In the genomic region with DNA sequence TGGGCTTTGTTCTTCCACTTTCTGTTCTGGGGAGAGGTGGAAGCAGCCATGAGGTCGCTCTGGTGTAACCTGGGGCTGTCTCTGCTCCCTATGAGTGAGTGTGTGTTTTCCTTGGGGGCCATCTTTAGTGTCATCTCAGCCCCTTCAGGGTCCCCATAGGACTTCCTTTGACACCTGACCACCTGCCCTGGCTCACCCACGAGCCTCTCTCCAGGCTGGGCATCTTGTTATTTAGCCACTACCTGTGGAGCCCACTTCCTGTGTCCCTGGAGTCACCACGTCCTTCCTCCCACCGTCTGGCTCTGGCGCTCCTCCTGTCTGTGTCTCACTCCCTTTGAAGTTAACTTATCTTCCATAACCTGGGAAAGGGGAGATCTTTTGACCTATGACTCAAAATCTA, we compare ENCODE assay signal across 31 cellular contexts.
"Had no signal": no experiment of that assay in that cellular context is flagged by ENCODE, and none has a peak within 500 bp of the region (broad histone marks: within the 10 kb centered on the region; RNA-seq: fewer than 3 reads in every experiment).

No MANE protein-coding gene starts in this region.

- H3K27me3 Mint-ChIP-seq: activated naive CD4-positive, alpha-beta T cell treated with anti-CD3 and anti-CD28 coated beads, Interleukin-2, amount 50 U/mL, for 24 hours; activated T-cell treated with anti-CD3 and anti-CD28 coated beads, Interleukin-2, amount 50 U/mL, for 24 hours; T-cell had no signal

- H3K4me3 ChIP-seq: adrenal gland, body of pancreas, colonic mucosa, gastroesophageal sphincter, hepatocyte, pancreas, prostate gland, sigmoid colon, stomach, thyroid gland, upper lobe of right lung had no signal

- H3K9me3 ChIP-seq: adrenal gland, body of pancreas, colonic mucosa, gastroesophageal sphincter, pancreas, prostate gland, sigmoid colon, stomach, thyroid gland, upper lobe of right lung had no signal

- H3K36me3 Mint-ChIP-seq: activated naive CD4-positive, alpha-beta T cell treated with anti-CD3 and anti-CD28 coated beads, Interleukin-2, amount 50 U/mL, for 24 hours; stimulated activated effector memory CD8-positive, alpha-beta T cell treated with anti-CD3 and anti-CD28 coated beads, Interleukin-12 subunit alpha, Interleukin-12 subunit beta, amount 100 ng/mL, for 72 hours; T-cell had no signal

- H3K4me2 ChIP-seq: hepatocyte had no signal

- H3K9me3 Mint-ChIP-seq: activated naive CD4-positive, alpha-beta T cell treated with anti-CD3 and anti-CD28 coated beads, Interleukin-2, amount 50 U/mL, for 24 hours; activated T-cell treated with anti-CD3 and anti-CD28 coated beads, Interleukin-2, amount 50 U/mL, for 24 hours; nephron; stimulated activated effector memory CD8-positive, alpha-beta T cell treated with anti-CD3 and anti-CD28 coated beads, Interleukin-12 subunit alpha, Interleukin-12 subunit beta, amount 100 ng/mL, for 72 hours; T-cell had no signal

- H3K36me3 ChIP-seq: adrenal gland, colonic mucosa, gastroesophageal sphincter, pancreas, prostate gland, sigmoid colon, stomach, thyroid gland, upper lobe of right lung had no signal

- H3K4me3 Mint-ChIP-seq: activated naive CD4-positive, alpha-beta T cell treated with anti-CD3 and anti-CD28 coated beads, Interleukin-2, amount 50 U/mL, for 24 hours; activated T-cell treated with anti-CD3 and anti-CD28 coated beads, Interleukin-2, amount 50 U/mL, for 24 hours; nephron; stimulated activated effector memory CD8-positive, alpha-beta T cell treated with anti-CD3 and anti-CD28 coated beads, Interleukin-12 subunit alpha, Interleukin-12 subunit beta, amount 100 ng/mL, for 72 hours; T-cell had no signal

- H3K79me2 ChIP-seq: hepatocyte had no signal

- H3K27me3 ChIP-seq: adrenal gland, body of pancreas, colonic mucosa, gastroesophageal sphincter, hepatocyte, pancreas, sigmoid colon, stomach, thyroid gland, upper lobe of right lung had no signal

- DNase-seq: activated CD4-positive, alpha-beta T cell treated with anti-CD3 and anti-CD28 coated beads for 4 hours; activated CD4-positive, alpha-beta T cell treated with anti-CD3 and anti-CD28 coated beads, Interleukin-2, amount 50 U/mL, for 48 hours; activated CD4-positive, CD25-positive, alpha-beta regulatory T cell; activated CD8-positive, alpha-beta memory T cell treated with anti-CD3 and anti-CD28 coated beads, Interleukin-2, amount 50 U/mL, for 48 hours; activated gamma-delta T cell treated with Interleukin-2 at 50 U/mL for 16 hours; activated T-cell treated with anti-CD3 and anti-CD28 coated beads, Interleukin-2, amount 50 U/mL, for 24 hours; adrenal gland; aorta; body of pancreas; cerebellar nuclear complex; colonic mucosa; effector CD8-positive, alpha-beta T cell; islet precursor cell; left cardiac atrium; mammary epithelial cell; pancreas; retina; sigmoid colon; small intestine; stimulated activated CD4-positive, alpha-beta T cell treated with anti-CD3 and anti-CD28 coated beads, Interleukin-4, amount 100 ng/mL, for 24 hours; stomach; T-cell; thyroid gland; upper lobe of right lung had no signal

- ATAC-seq: body of pancreas; gastroesophageal sphincter; left cardiac atrium; pancreas; stimulated activated effector memory CD8-positive, alpha-beta T cell treated with anti-CD3 and anti-CD28 coated beads, Interleukin-12 subunit alpha, Interleukin-12 subunit beta, amount 100 ng/mL, for 72 hours; T-cell; upper lobe of right lung had no signal

- H3K27ac Mint-ChIP-seq: activated naive CD4-positive, alpha-beta T cell treated with anti-CD3 and anti-CD28 coated beads, Interleukin-2, amount 50 U/mL, for 24 hours; activated T-cell treated with anti-CD3 and anti-CD28 coated beads, Interleukin-2, amount 50 U/mL, for 24 hours; nephron; stimulated activated effector memory CD8-positive, alpha-beta T cell treated with anti-CD3 and anti-CD28 coated beads, Interleukin-12 subunit alpha, Interleukin-12 subunit beta, amount 100 ng/mL, for 72 hours; T-cell had no signal

- H3K4me1 ChIP-seq: adrenal gland, colonic mucosa, pancreas, prostate gland had no signal

- H2AFZ ChIP-seq: hepatocyte had no signal

- H3K27ac ChIP-seq: adrenal gland, body of pancreas, colonic mucosa, epithelial cell of prostate, hepatocyte, pancreas, prostate gland, sigmoid colon, thyroid gland, upper lobe of right lung had no signal
